Comparison of ENCODE assay signal across 23 cellular contexts in the genomic region with DNA sequence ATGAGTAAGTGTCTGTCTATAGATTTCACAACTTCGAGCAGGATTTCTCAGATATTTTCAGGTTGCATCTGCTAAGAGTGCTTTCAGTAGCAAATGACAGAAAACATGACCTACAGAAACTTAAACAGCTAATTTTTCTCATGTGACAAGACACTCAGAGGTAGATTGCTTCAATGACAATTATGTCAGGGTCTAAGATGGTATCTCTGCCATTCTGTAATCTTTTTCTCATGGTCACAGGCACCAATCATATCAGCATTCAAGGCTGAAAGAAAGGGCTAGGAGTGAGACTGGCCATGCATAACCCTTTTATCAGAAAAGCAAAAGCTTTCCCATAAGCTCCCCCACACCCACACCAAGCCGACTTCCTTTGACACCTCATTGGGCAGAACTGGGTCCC.
"Had no signal": no experiment of that assay in that cellular context is flagged by ENCODE, and none has a peak within 500 bp of the region (broad histone marks: within the 10 kb centered on the region; RNA-seq: fewer than 3 reads in every experiment).

No MANE protein-coding gene starts in this region.

- H3K4me2 ChIP-seq: SK-N-SH had no signal

- DNase-seq: activated CD4-positive, alpha-beta T cell treated with anti-CD3 and anti-CD28 coated beads for 48 hours; activated CD4-positive, alpha-beta T cell treated with anti-CD3 and anti-CD28 coated beads, Interleukin-2, amount 50 U/mL, for 4 hours; activated CD8-positive, alpha-beta memory T cell treated with anti-CD3 and anti-CD28 coated beads, Interleukin-2, amount 50 U/mL, for 48 hours; activated CD8-positive, alpha-beta T cell treated with anti-CD3 and anti-CD28 coated beads, Interleukin-2, amount 10 ng/mL, durations not matched to agents 7 days and 5 days; activated naive CD4-positive, alpha-beta T cell; activated T-cell treated with anti-CD3 and anti-CD28 coated beads, Interleukin-2, amount 50 U/mL, for 1 hour; brain microvascular endothelial cell; KBM-7; MV-4-11; NCI-H1092 treated with DMSO at 0.1 percent for 48 hours; NCI-H1436; NCI-H1694 treated with DMSO at 0.1 percent for 48 hours; NCI-H2029 treated with DMSO at 0.1 percent for 48 hours; NCI-H446; NCI-H524; RPMI8226; SK-N-SH; T-helper 1 cell; WERI-Rb-1 had no signal

- ATAC-seq: activated CD8-positive, alpha-beta T cell treated with anti-CD3 and anti-CD28 coated beads, Interleukin-2, amount 10 ng/mL, durations not matched to agents 7 days and 5 days; activated naive CD4-positive, alpha-beta T cell treated with anti-CD3 and anti-CD28 coated beads, Interleukin-2, amount 50 U/mL, for 72 hours; Panc1; Right ventricle myocardium inferior had no signal

- H3K4me3 Mint-ChIP-seq: activated CD8-positive, alpha-beta T cell treated with anti-CD3 and anti-CD28 coated beads, Interleukin-2, amount 10 ng/mL, durations not matched to agents 7 days and 5 days had no signal

- H3K27ac Mint-ChIP-seq: activated CD8-positive, alpha-beta T cell treated with anti-CD3 and anti-CD28 coated beads, Interleukin-2, amount 10 ng/mL, durations not matched to agents 7 days and 5 days; activated naive CD4-positive, alpha-beta T cell treated with anti-CD3 and anti-CD28 coated beads, Interleukin-2, amount 50 U/mL, for 72 hours had no signal

- H3K27me3 ChIP-seq: brain microvascular endothelial cell, cardiac muscle cell had no signal

- H3K36me3 Mint-ChIP-seq: activated naive CD4-positive, alpha-beta T cell treated with anti-CD3 and anti-CD28 coated beads, Interleukin-2, amount 50 U/mL, for 72 hours had no signal

- H3K27ac ChIP-seq: brain microvascular endothelial cell, cardiac muscle cell, WERI-Rb-1 had no signal

- H3K9ac ChIP-seq: SK-N-SH had no signal

- H3K9me3 ChIP-seq: SK-N-SH had no signal

- H3K4me3 ChIP-seq: cardiac muscle cell had no signal

- H3K36me3 ChIP-seq: brain microvascular endothelial cell, cardiac muscle cell, WERI-Rb-1 had no signal
